Comparison of ENCODE assay signal across 24 cellular contexts in the genomic region with DNA sequence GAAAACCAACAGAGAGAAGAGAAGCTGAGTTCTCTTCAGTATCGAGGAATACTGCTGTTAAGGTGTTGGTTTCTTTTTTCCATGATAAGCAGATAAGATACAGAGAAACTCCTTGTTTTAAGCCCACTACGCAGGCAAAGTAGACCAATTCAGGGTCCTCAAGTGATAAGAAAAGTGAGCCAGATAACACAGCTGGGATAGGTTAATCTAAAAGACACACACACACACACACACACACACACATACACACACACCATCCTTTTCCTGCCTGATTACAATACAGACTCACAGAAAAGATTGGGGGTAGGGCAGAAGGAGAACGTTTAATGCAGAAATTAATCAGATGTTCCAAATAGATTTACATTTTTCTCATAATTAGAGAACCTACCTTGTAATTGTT. TPM values are rescaled to one million over a fixed set of nuclear protein-coding genes. Genes with fewer than 3 reads are reported as not detected.
A peak's percentile ranks its signal among the peaks of the same experiment; 100 is the strongest.
DNase-seq lines count a peak whose midpoint lies in the region; ATAC-seq, FAIRE-seq and TF ChIP-seq lines count a peak whose summit lies in the region.
"Had no signal": no experiment of that assay in that cellular context is flagged by ENCODE, and none has a peak within 500 bp of the region (broad histone marks: within the 10 kb centered on the region; RNA-seq: fewer than 3 reads in every experiment).

No MANE protein-coding gene starts in this region.

- no peak for DNase-seq in A549 (ENCODE audit: low read depth in 1 of 2, low spot score in 1 of 2)
- peak; percentile 54 for DNase-seq in Karpas-422
- DNase-seq in dermis blood vessel endothelial cell: peak; percentile 91
- DNase-seq in mesenchymal stem cell: no peak
- DNase-seq in NOMO-1 (lab: John Stamatoyannopoulos, UW; ENCODE audit: unreplicated experiment in 2 of 2): no peak
- no peak for DNase-seq in chondrocyte (ENCODE audit: low spot score)
- DNase-seq in HPDE6-E6E7 (ENCODE audit: extremely low spot score): no peak
- no peak for DNase-seq in ACHN
- DNase-seq: activated CD4-positive, alpha-beta T cell treated with anti-CD3 and anti-CD28 coated beads, Interleukin-2, amount 50 U/mL, for 48 hours; activated naive CD4-positive, alpha-beta T cell treated with anti-CD3 and anti-CD28 coated beads for 36 hours; anterior cingulate cortex; CD4-positive, alpha-beta T cell; H7; MM.1S; NCI-H1930; NCI-H446 treated with DMSO at 0.1 percent for 48 hours; SHP77; stimulated activated CD4-positive, alpha-beta T cell treated with anti-CD3 and anti-CD28 coated beads, Interleukin-12 subunit alpha, Interleukin-12 subunit beta, amount 100 ng/mL, for 4 hours; T-helper 1 cell had no signal

- 64% methylated on average over 3 of the region's 3 CpGs for WGBS in A549 (ENCODE audit: missing lambda C conversion rate)
- 29% methylated on average over 2 of the region's 3 CpGs for WGBS in mesenchymal stem cell

- H3K36me3 ChIP-seq in Karpas-422 (ENCODE audit: insufficient read depth, low read length) (no peaks in the 10 kb centered on the region), mesenchymal stem cell (ENCODE audit: control insufficient read depth in 1 of 2, insufficient read depth in 2 of 2, low read depth in 1 of 2, low read length in 2 of 2) (no peaks in the 10 kb centered on the region)
- H3K36me3 ChIP-seq: neural progenitor cell, prostate gland, suprapubic skin had no signal

- H2AFZ ChIP-seq in Karpas-422 (ENCODE audit: low read length) (peak overlapping the region; percentile 71; the same call in 1 of the 2 replicates), mesenchymal stem cell (ENCODE audit: low read depth, low read length) (no peak overlapping the region)
- H2AFZ ChIP-seq: neural progenitor cell had no signal

- no peak overlapping the region for H3K23ac ChIP-seq in mesenchymal stem cell (ENCODE audit: low read length in 2 of 2)

- no peaks in the 10 kb centered on the region for H3K9me3 ChIP-seq in A549
- H3K9me3 ChIP-seq in Karpas-422 (ENCODE audit: low read length): no peaks in the 10 kb centered on the region
- H3K9me3 ChIP-seq in mesenchymal stem cell (ENCODE audit: control insufficient read depth, low read length): no peaks in the 10 kb centered on the region
- H3K9me3 ChIP-seq: prostate gland, suprapubic skin had no signal

- H3K27ac ChIP-seq in A549 (peak overlapping the region; percentile 18 to 43; a peak in 3 of 6 replicates), Karpas-422 (ENCODE audit: low read length) (no peak overlapping the region), mesenchymal stem cell (ENCODE audit: low read length, poor library complexity, severe bottlenecking) (no peak overlapping the region)
- H3K27ac ChIP-seq: neural progenitor cell, prostate gland, suprapubic skin had no signal

- POLR2A ChIA-PET in A549 (lab: Yijun Ruan, JAX): no interaction called here

- H3K9ac ChIP-seq in Karpas-422 (ENCODE audit: low read length) (peak overlapping the region; percentile 13; the same call in 1 of the 2 replicates), mesenchymal stem cell (ENCODE audit: low read length) (peak overlapping the region; percentile 39)
- H3K9ac ChIP-seq: neural progenitor cell had no signal

- no peak overlapping the region for H4K91ac ChIP-seq in mesenchymal stem cell (ENCODE audit: low read length)

- CTCF ChIA-PET in A549 (lab: Yijun Ruan, JAX): interaction anchor here (0.6 to 0.7 kb wide), 2 partner anchors 17 to 19 kb away, joined by 3 read pairs; no protein-coding TSS in a partner anchor

- H3K4me1 Mint-ChIP-seq in chondrocyte (ENCODE audit: low read depth): peaks cover 14% of the 10 kb centered on the region

- H3K4me2 ChIP-seq in A549: no peak overlapping the region; the same call in 2 of the 3 replicates
- peak overlapping the region; percentile 50 for H3K4me2 ChIP-seq in Karpas-422 (ENCODE audit: low read depth, low read length, poor library complexity, severe bottlenecking)
- H3K4me2 ChIP-seq in mesenchymal stem cell (ENCODE audit: low read length, poor library complexity, severe bottlenecking): no peak overlapping the region
- H3K4me2 ChIP-seq: neural progenitor cell had no signal

- H2BK120ac ChIP-seq in mesenchymal stem cell (ENCODE audit: low read depth, low read length): no peak overlapping the region

- H3K14ac ChIP-seq in mesenchymal stem cell (ENCODE audit: low read length in 2 of 2): no peak overlapping the region

- ATAC-seq in A549: no peak
- ATAC-seq: GM12878, WTC11 had no signal

- H3K18ac ChIP-seq in mesenchymal stem cell (ENCODE audit: low read depth in 1 of 2, low read length in 2 of 2): no peak overlapping the region

- no peak for TF ChIP-seq CTCF in A549 (IDR thresholded peaks at IDR 0.05)
- TF ChIP-seq CTCF in chondrocyte (IDR thresholded peaks at IDR 0.05): no peak

- no peaks in the 10 kb centered on the region for H3K36me3 Mint-ChIP-seq in chondrocyte (ENCODE audit: low read depth)
- H3K36me3 Mint-ChIP-seq: neural progenitor cell, WTC11 had no signal

- H3K27ac Mint-ChIP-seq in chondrocyte (ENCODE audit: unreplicated experiment): no peak overlapping the region
- H3K27ac Mint-ChIP-seq: activated naive CD4-positive, alpha-beta T cell treated with anti-CD3 and anti-CD28 coated beads for 36 hours; CD4-positive, alpha-beta T cell; neural progenitor cell; WTC11 had no signal

- H4K20me1 ChIP-seq in Karpas-422 (ENCODE audit: insufficient read depth, low read depth, low read length): no peaks in the 10 kb centered on the region

- H3K9me2 ChIP-seq in Karpas-422 (replicated peaks; ENCODE audit: insufficient read depth, low read length): no peaks in the 10 kb centered on the region

- TF ChIP-seq POLR2A in A549 (IDR thresholded peaks at IDR 0.05; ENCODE audit: low read length): no peak

- H3K4ac ChIP-seq in mesenchymal stem cell (ENCODE audit: low read depth in 1 of 2, low read length in 2 of 2): no peak overlapping the region

- peaks cover 2% of the 10 kb centered on the region for H3K79me1 ChIP-seq in mesenchymal stem cell (replicated peaks; ENCODE audit: low read length, poor library complexity, severe bottlenecking)

- in situ Hi-C loops in ACHN (cut with HindIII; ENCODE audit: low pct_ligation_motif_present, low pct_unique_long_range_greater_than_20kb, low sequenced_read_pairs): no loop called here

- H2AK5ac ChIP-seq in mesenchymal stem cell (ENCODE audit: low read length, severe bottlenecking): no peak overlapping the region

- no peak overlapping the region for H2BK15ac ChIP-seq in mesenchymal stem cell (ENCODE audit: low read depth, poor library complexity, severe bottlenecking)

- no peak for FAIRE-seq in A549 (lab: Jason Lieb, UNC)
- FAIRE-seq: GM12878 had no signal

- TF ChIP-seq EP300 in A549 (IDR thresholded peaks at IDR 0.05): no peak

- H2BK12ac ChIP-seq in mesenchymal stem cell (ENCODE audit: low read length in 2 of 2): peak overlapping the region in 1 of 2 experiments; percentile 37

- no peak overlapping the region for H4K8ac ChIP-seq in mesenchymal stem cell (ENCODE audit: low read length)

- H3K27me3 Mint-ChIP-seq in chondrocyte (ENCODE audit: low read depth): no peaks in the 10 kb centered on the region

- H3K4me3 ChIP-seq in A549: no peak overlapping the region
- H3K4me3 ChIP-seq in Karpas-422 (ENCODE audit: low read length): peak overlapping the region; percentile 19; the same call in 1 of the 2 replicates
- H3K4me3 ChIP-seq in mesenchymal stem cell (ENCODE audit: insufficient read depth in 1 of 2, low read depth in 1 of 2, low read length in 2 of 2): no peak overlapping the region
- H3K4me3 ChIP-seq: GM12878, neural progenitor cell, prostate gland, suprapubic skin had no signal

- H2BK5ac ChIP-seq in mesenchymal stem cell (ENCODE audit: low read depth, low read length, poor library complexity, severe bottlenecking): no peak overlapping the region

- H3K4me3 Mint-ChIP-seq in chondrocyte (ENCODE audit: unreplicated experiment): no peak overlapping the region
- H3K4me3 Mint-ChIP-seq: activated naive CD4-positive, alpha-beta T cell treated with anti-CD3 and anti-CD28 coated beads for 36 hours; CD4-positive, alpha-beta T cell; neural progenitor cell; WTC11 had no signal

- no peaks in the 10 kb centered on the region for H3K79me2 ChIP-seq in Karpas-422 (ENCODE audit: low read length)

- H3K4me1 ChIP-seq in A549 (peaks cover 34% of the 10 kb centered on the region), Karpas-422 (ENCODE audit: low read length) (peaks cover 14% of the 10 kb centered on the region), mesenchymal stem cell (ENCODE audit: control insufficient read depth, insufficient read depth, low read depth, low read length) (no peaks in the 10 kb centered on the region)
- H3K4me1 ChIP-seq: neural progenitor cell, prostate gland had no signal

- no peaks in the 10 kb centered on the region for H3K9me3 Mint-ChIP-seq in chondrocyte (ENCODE audit: low read depth)
- H3K9me3 Mint-ChIP-seq: activated naive CD4-positive, alpha-beta T cell treated with anti-CD3 and anti-CD28 coated beads for 36 hours; CD4-positive, alpha-beta T cell; neural progenitor cell; WTC11 had no signal

- TF ChIP-seq RAD21 in A549 (conservative IDR thresholded peaks at IDR 0.05 in 1 of 2, IDR thresholded peaks at IDR 0.05 in 1 of 2): no peak

- H3K27me3 ChIP-seq in Karpas-422 (ENCODE audit: low read length): no peaks in the 10 kb centered on the region
- no peaks in the 10 kb centered on the region for H3K27me3 ChIP-seq in mesenchymal stem cell (ENCODE audit: control insufficient read depth in 1 of 2, insufficient read depth in 1 of 2, low read length in 2 of 2)
- H3K27me3 ChIP-seq: suprapubic skin had no signal

TF ChIP-seq in A549, 52 proteins besides CTCF, POLR2A, EP300 and RAD21 (continues in another document):
- no peak for TF ChIP-seq CEBPB (IDR thresholded peaks at IDR 0.05)
- no peak for TF ChIP-seq JUN (IDR thresholded peaks at IDR 0.05)
- TF ChIP-seq NFE2L2 (conservative IDR thresholded peaks at IDR 0.05; ENCODE audit: low read length): no peak

RNA-seq across cellular contexts. Expression of gene PHLDB2, which starts 6.5 kb away (rescaled TPM):
- polyA plus RNA-seq in A549 (2011; rRNA removed): 39.5 and 49.4 TPM in 2 replicates
- 6.7 and 8.0 TPM in 2 replicates for polyA plus RNA-seq in A549 (2012; cell fraction: cytosol; rRNA removed)
- 18.3 and 28.7 TPM in 2 replicates for polyA plus RNA-seq in A549 (2012; cell fraction: nucleus; rRNA removed)
- 50.6 to 59.7 TPM (median 56.5 TPM) in 3 replicates for polyA plus RNA-seq in A549 (2017; fragmentation: RNase III; extraction: RNeasy Plus Mini Kit Qiagen cat#74134 plus additional on column Dnase treatment)
- polyA minus RNA-seq in A549 (2011; rRNA and poly(A)+ RNA removed): 71.1 and 91.9 TPM in 2 replicates
- 1.7 and 2.1 TPM in 2 replicates for total RNA-seq in Karpas-422 (2014; rRNA removed; shearing (Covaris generic); ENCODE audit: low replicate concordance)
- 73.8 and 89.9 TPM in 2 replicates for total RNA-seq in dermis blood vessel endothelial cell
- polyA plus RNA-seq in mesenchymal stem cell (2013, experiment 1 of 2): 17.0 TPM
- polyA plus RNA-seq in mesenchymal stem cell (2013, experiment 2 of 2): 17.5 TPM
- total RNA-seq in chondrocyte: 70.3 to 138 TPM (median 133 TPM) in 3 replicates

Comparison
In these comparisons a context has a peak if more than half of its experiments do, and no peak if none do; other contexts are left out.
1. DNase-seq: peak in Karpas-422 (single experiment) and dermis blood vessel endothelial cell (single experiment); none in A549 (0 of 2), mesenchymal stem cell (single experiment), NOMO-1 (0 of 2), chondrocyte (single experiment), HPDE6-E6E7 (single experiment) and ACHN (single experiment).
2. H3K27ac ChIP-seq: peak in A549 (2 of 2); none in Karpas-422 (single experiment) and mesenchymal stem cell (single experiment).
3. RNA of gene PHLDB2, which starts 6.5 kb away (total RNA-seq): 70.3 to 138 TPM in chondrocyte and 73.8 to 89.9 TPM in dermis blood vessel endothelial cell; 1.7 to 2.1 TPM in Karpas-422; every median in the first group is over 10 times any median in the second.